21 cellular contexts compared by ENCODE assay signal in the genomic region with DNA sequence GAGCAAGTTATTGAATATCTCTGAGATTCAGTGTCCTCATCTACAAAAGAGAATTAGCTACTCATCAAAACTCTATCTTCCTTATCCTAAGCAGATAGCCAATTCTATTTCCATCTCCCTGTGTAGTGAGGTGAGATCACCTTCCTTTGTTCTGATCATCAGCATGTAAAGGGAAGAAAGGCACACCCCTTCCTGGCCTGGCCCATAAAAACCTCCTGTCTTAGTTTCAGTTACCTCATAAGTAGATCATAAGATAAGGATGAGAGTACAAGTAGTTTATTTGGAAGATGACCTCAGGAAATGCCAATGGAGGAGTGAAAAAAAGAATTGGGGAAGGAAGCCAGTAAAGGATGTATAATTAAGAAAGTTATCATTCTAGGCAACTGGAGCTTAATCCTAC.
DNase-seq lines count a peak whose midpoint lies in the region; FAIRE-seq and TF ChIP-seq lines count a peak whose summit lies in the region.
"Had no signal": no experiment of that assay in that cellular context is flagged by ENCODE, and none has a peak within 500 bp of the region (broad histone marks: within the 10 kb centered on the region; RNA-seq: fewer than 3 reads in every experiment).

No MANE protein-coding gene starts in this region.

- H3K4me1 Mint-ChIP-seq in neural progenitor cell (peaks cover 17% of the 10 kb centered on the region), Calu3 (ENCODE audit: low read depth, unreplicated experiment) (no peaks in the 10 kb centered on the region)

- no peaks in the 10 kb centered on the region for H3K36me3 ChIP-seq in neural progenitor cell
- H3K36me3 ChIP-seq in small intestine (ENCODE audit: control insufficient read depth in 2 of 2, insufficient read depth in 2 of 2, low read length in 2 of 2), result no peaks in the 10 kb centered on the region

- no peaks in the 10 kb centered on the region for H3F3A ChIP-seq in neural progenitor cell (ENCODE audit: low read depth)

- H3K4me1 ChIP-seq in neural progenitor cell (peaks cover 9% of the 10 kb centered on the region), small intestine (ENCODE audit: control insufficient read depth in 2 of 2, insufficient read depth in 1 of 2, low read depth in 1 of 2, low read length in 1 of 2) (no peaks in the 10 kb centered on the region)

- BruUV-seq in Calu3 (replicated peaks; lab: Mats Ljungman, UMichigan), result no TSS peak

- DNase-seq in HCEC 1CT (peak; percentile 36), OCI-M1 (lab: John Stamatoyannopoulos, UW) (peak; percentile 6), dermis blood vessel endothelial cell (peak; percentile 68), neural progenitor cell (ENCODE audit: low spot score) (no peak), small intestine (no peak), Calu3 (no peak)
- DNase-seq in stimulated activated CD4-positive, alpha-beta T cell treated with anti-CD3 and anti-CD28 coated beads, Interleukin-1b, Interleukin-23, amount 100 ng/mL, for 48 hours, result no peak
- DNase-seq: activated CD4-positive, alpha-beta T cell treated with anti-CD3 and anti-CD28 coated beads, Interleukin-2, amount 50 U/mL, for 48 hours; activated naive CD4-positive, alpha-beta T cell treated with anti-CD3 and anti-CD28 coated beads, Interleukin-2, amount 50 U/mL, for 16 hours; activated T-cell treated with anti-CD3 and anti-CD28 coated beads, Interleukin-2, amount 50 U/mL, for 1 hour; GDM1; glutamatergic neuron; MV-4-11; NCI-H1930; NCI-H446; NK-92 treated with Interleukin-12 subunit alpha and Interleukin-12 subunit beta, amount 100 ng/mL, for 24 hours; Right ventricle myocardium superior; stimulated activated CD4-positive, alpha-beta T cell treated with anti-CD3 and anti-CD28 coated beads, Interleukin-4, amount 100 ng/mL, for 1 hour had no signal

- peaks cover 2% of the 10 kb centered on the region for H3K36me3 Mint-ChIP-seq in neural progenitor cell
- no peaks in the 10 kb centered on the region for H3K36me3 Mint-ChIP-seq in Calu3 (ENCODE audit: insufficient read depth, unreplicated experiment)
- H3K36me3 Mint-ChIP-seq: brain had no signal

- no peak overlapping the region for H3K27ac Mint-ChIP-seq in neural progenitor cell
- no peak overlapping the region for H3K27ac Mint-ChIP-seq in Calu3 (ENCODE audit: unreplicated experiment)
- H3K27ac Mint-ChIP-seq: brain had no signal

- no peak for FAIRE-seq in small intestine (lab: Jason Lieb, UNC)

- H3K4me3 ChIP-seq in neural progenitor cell, result no peak overlapping the region
- H3K4me3 ChIP-seq in small intestine (ENCODE audit: low read depth in 1 of 2, low read length in 2 of 2), result no peak overlapping the region
- H3K4me3 ChIP-seq: lung had no signal

- H2AFZ ChIP-seq in neural progenitor cell (replicated peaks), result no peak overlapping the region
- H2AFZ ChIP-seq: parathyroid adenoma had no signal

- H3K27ac ChIP-seq in neural progenitor cell (no peak overlapping the region), small intestine (ENCODE audit: low read depth in 1 of 2, low read length in 1 of 2) (no peak overlapping the region)
- H3K27ac ChIP-seq: parathyroid adenoma had no signal

- H3K79me2 ChIP-seq in neural progenitor cell (ENCODE audit: low read depth), result no peaks in the 10 kb centered on the region
- H3K79me2 ChIP-seq: parathyroid adenoma had no signal

- H3K9ac ChIP-seq in neural progenitor cell, result no peak overlapping the region
- H3K9ac ChIP-seq: parathyroid adenoma had no signal

- H3K9me3 Mint-ChIP-seq in neural progenitor cell (peaks cover 4% of the 10 kb centered on the region), Calu3 (ENCODE audit: low read depth, unreplicated experiment) (no peaks in the 10 kb centered on the region)

- H3K4me3 Mint-ChIP-seq in neural progenitor cell, result peak overlapping the region; percentile 14
- H3K4me3 Mint-ChIP-seq in Calu3 (ENCODE audit: low read depth, unreplicated experiment), result no peak overlapping the region
- H3K4me3 Mint-ChIP-seq: brain had no signal

- intact Hi-C loops in Calu3 (cut with micrococcal nuclease; ENCODE audit: unreplicated experiment), result no loop called here

- H3K27me3 ChIP-seq in neural progenitor cell (peaks cover 98% of the 10 kb centered on the region), small intestine (ENCODE audit: control insufficient read depth in 2 of 2, insufficient read depth in 2 of 2, low read length in 2 of 2) (no peaks in the 10 kb centered on the region)

- peaks cover 15% of the 10 kb centered on the region for H4K20me1 ChIP-seq in neural progenitor cell (ENCODE audit: low read depth)

- H3K4me2 ChIP-seq in neural progenitor cell, result no peak overlapping the region

- CTCF ChIA-PET in Calu3 (lab: Charles Lee), result no interaction called here

- TF ChIP-seq CTCF in neural progenitor cell (IDR thresholded peaks at IDR 0.05), result no peak
- no peak for TF ChIP-seq CTCF in Calu3 (IDR thresholded peaks at IDR 0.05; ENCODE audit: unreplicated experiment)

- H3K27me3 Mint-ChIP-seq in neural progenitor cell (ENCODE audit: insufficient read depth, low read depth) (peaks cover 4% of the 10 kb centered on the region), Calu3 (ENCODE audit: unreplicated experiment) (peaks cover 22% of the 10 kb centered on the region)
- H3K27me3 Mint-ChIP-seq: brain had no signal

- no peaks in the 10 kb centered on the region for H3K9me3 ChIP-seq in neural progenitor cell (ENCODE audit: low read depth)
- H3K9me3 ChIP-seq in small intestine (ENCODE audit: control insufficient read depth, low read depth), result no peaks in the 10 kb centered on the region

Comparison
In these comparisons a context has a peak if more than half of its experiments do, and no peak if none do; other contexts are left out.
1. DNase-seq: peak in HCEC 1CT (single experiment), OCI-M1 (single experiment) and dermis blood vessel endothelial cell (single experiment); none in neural progenitor cell (single experiment), small intestine (single experiment), Calu3 (single experiment) and stimulated activated CD4-positive, alpha-beta T cell treated with anti-CD3 and anti-CD28 coated beads, Interleukin-1b, Interleukin-23, amount 100 ng/mL, for 48 hours (single experiment).